Comparison of ENCODE assay signal across 9 cellular contexts in genomic region chr16:3074860-3075545, GRCh38. TPM values are rescaled to one million over a fixed set of nuclear protein-coding genes. Genes with fewer than 3 reads are reported as not detected.
DNase-seq lines count a peak whose midpoint lies in the region; ATAC-seq and TF ChIP-seq lines count a peak whose summit lies in the region.
"Had no signal": no experiment of that assay in that cellular context is flagged by ENCODE, and none has a peak within 500 bp of the region (broad histone marks: within the 10 kb centered on the region; RNA-seq: fewer than 3 reads in every experiment).

No MANE protein-coding gene starts in this region.

- H3K27me3 Mint-ChIP-seq in CD4-positive, alpha-beta T cell, result no peaks in the 10 kb centered on the region
- H3K27me3 Mint-ChIP-seq in activated naive CD4-positive, alpha-beta T cell treated with anti-CD3 and anti-CD28 coated beads, Interleukin-2, amount 50 U/mL, for 24 hours, result no peaks in the 10 kb centered on the region

- no peaks in the 10 kb centered on the region for H3K9me3 Mint-ChIP-seq in CD4-positive, alpha-beta T cell
- no peaks in the 10 kb centered on the region for H3K9me3 Mint-ChIP-seq in activated naive CD4-positive, alpha-beta T cell treated with anti-CD3 and anti-CD28 coated beads, Interleukin-2, amount 50 U/mL, for 24 hours

- peaks cover 93% of the 10 kb centered on the region for H3K4me1 Mint-ChIP-seq in CD4-positive, alpha-beta T cell (ENCODE audit: low read depth)
- peaks cover 84% of the 10 kb centered on the region for H3K4me1 Mint-ChIP-seq in activated naive CD4-positive, alpha-beta T cell treated with anti-CD3 and anti-CD28 coated beads, Interleukin-2, amount 50 U/mL, for 24 hours

- peak; percentile 89 for ATAC-seq in CD4-positive, alpha-beta T cell (ENCODE audit: poor library complexity)
- ATAC-seq in GM21526 (IDR thresholded peaks at IDR 0.05; ENCODE audit: low FRiP score, unreplicated experiment), result peak; percentile 68

- H3K4me2 ChIP-seq in hepatocyte, result no peak overlapping the region

- peak; percentile 58 to 87 (median 78) for DNase-seq in CD4-positive, alpha-beta T cell
- peak in 2 of 3 donors; percentile 94 for DNase-seq in Peyer's patch
- DNase-seq in stimulated activated CD4-positive, alpha-beta T cell treated with anti-CD3 and anti-CD28 coated beads, Interleukin-4, amount 100 ng/mL, for 48 hours (ENCODE audit: low read depth in 2 of 2), result peak; percentile 68 to 71
- no peak for DNase-seq in nucleus accumbens (lab: John Stamatoyannopoulos, UW)
- no peak for DNase-seq in cerebellar cortex (ENCODE audit: low spot score)
- DNase-seq in hepatocyte (ENCODE audit: low spot score), result no peak

- H3K36me3 ChIP-seq in Peyer's patch (no peaks in the 10 kb centered on the region), hepatocyte (replicated peaks; ENCODE audit: insufficient read depth, low read depth) (no peaks in the 10 kb centered on the region)

- CTCF ChIA-PET in CD4-positive, alpha-beta T cell (lab: Charles Lee), result interaction anchor here (0.9 to 4.7 kb wide), 3 partner anchors 16 to 54 kb away, joined by 3 to 24 read pairs (median 4); no protein-coding TSS in a partner anchor

- intact Hi-C loops in CD4-positive, alpha-beta T cell (cut with DNase I, micrococcal nuclease), result no loop called here

- H3K36me3 Mint-ChIP-seq in CD4-positive, alpha-beta T cell (ENCODE audit: low read depth), result peaks cover 4% of the 10 kb centered on the region
- H3K36me3 Mint-ChIP-seq in activated naive CD4-positive, alpha-beta T cell treated with anti-CD3 and anti-CD28 coated beads, Interleukin-2, amount 50 U/mL, for 24 hours, result peaks cover 6% of the 10 kb centered on the region

- peak in 1 of 2 donors; percentile 13 for TF ChIP-seq POLR2A in Peyer's patch (IDR thresholded peaks at IDR 0.05)

- TF ChIP-seq CTCF in CD4-positive, alpha-beta T cell (IDR thresholded peaks at IDR 0.05), result no peak
- no peak for TF ChIP-seq CTCF in Peyer's patch (IDR thresholded peaks at IDR 0.05)
- TF ChIP-seq CTCF in hepatocyte (IDR thresholded peaks at IDR 0.05; ENCODE audit: poor library complexity), result no peak

- H3K27me3 ChIP-seq in CD4-positive, alpha-beta T cell (ENCODE audit: control insufficient read depth, insufficient read depth, low read length), result no peaks in the 10 kb centered on the region
- H3K27me3 ChIP-seq in Peyer's patch (no peaks in the 10 kb centered on the region), hepatocyte (no peaks in the 10 kb centered on the region)

- no peak overlapping the region for H2AFZ ChIP-seq in hepatocyte

- peak overlapping the region; percentile 86 for H3K27ac ChIP-seq in CD4-positive, alpha-beta T cell (ENCODE audit: low read depth, low read length)
- H3K27ac ChIP-seq in Peyer's patch (peak overlapping the region; percentile 70 to 81 (median 78)), hepatocyte (no peak overlapping the region)

- H3K4me1 ChIP-seq in Peyer's patch (peaks cover 0 to 42% (median 19%) of the 10 kb centered on the region in 4 donors), hepatocyte (ENCODE audit: insufficient read depth) (no peaks in the 10 kb centered on the region)

- no peaks in the 10 kb centered on the region for H4K20me1 ChIP-seq in hepatocyte (ENCODE audit: insufficient read depth, poor library complexity, severe bottlenecking)

- POLR2A ChIA-PET in CD4-positive, alpha-beta T cell (lab: Charles Lee), result interaction anchor here (0.7 to 5.9 kb wide), 23 partner anchors 9 to 363 kb away, joined by 3 to 137 read pairs (median 8); partner anchors contain the start of genes FLYWCH2, IL32, ZNF213 and ZNF263

- peak overlapping the region; percentile 77 for H3K4me3 Mint-ChIP-seq in CD4-positive, alpha-beta T cell
- peak overlapping the region; percentile 79 for H3K4me3 Mint-ChIP-seq in activated naive CD4-positive, alpha-beta T cell treated with anti-CD3 and anti-CD28 coated beads, Interleukin-2, amount 50 U/mL, for 24 hours

- H3K27ac Mint-ChIP-seq in CD4-positive, alpha-beta T cell, result peak overlapping the region; percentile 95
- H3K27ac Mint-ChIP-seq in activated naive CD4-positive, alpha-beta T cell treated with anti-CD3 and anti-CD28 coated beads, Interleukin-2, amount 50 U/mL, for 24 hours, result peak overlapping the region; percentile 95

- H3K79me2 ChIP-seq in hepatocyte, result no peaks in the 10 kb centered on the region

- H3K9me2 ChIP-seq in hepatocyte (replicated peaks; ENCODE audit: insufficient read depth), result no peaks in the 10 kb centered on the region

- peak overlapping the region in 1 of 4 donors; percentile 15 for H3K4me3 ChIP-seq in Peyer's patch
- no peak overlapping the region for H3K4me3 ChIP-seq in hepatocyte

- 73% methylated on average over 8 of the region's 10 CpGs for WGBS in hepatocyte (ENCODE audit: low lambda C conversion rate, missing lambda C conversion rate)

- no peaks in the 10 kb centered on the region for H3K9me3 ChIP-seq in CD4-positive, alpha-beta T cell (ENCODE audit: control insufficient read depth, low read length)
- H3K9me3 ChIP-seq in Peyer's patch (peaks cover 0 to 4% (median 0%) of the 10 kb centered on the region in 4 donors), hepatocyte (ENCODE audit: low read depth) (no peaks in the 10 kb centered on the region)

RNA-seq across cellular contexts. Expression of gene IL32, which starts 9.6 kb away (rescaled TPM):
- total RNA-seq in CD4-positive, alpha-beta T cell, result 100 to 1,000 TPM; 378 to 383 TPM
- total RNA-seq in Peyer's patch, result 100 to 1,000 TPM in 3 of 4 donors, 10 to 100 TPM in 1; 93.3 to 676 (median 590) TPM
- 82.0 and 110 TPM in 2 replicates for total RNA-seq in hepatocyte
- 124 and 131 TPM in 2 replicates for polyA plus RNA-seq in hepatocyte

RNA-seq across cellular contexts. Expression of gene ZSCAN10, which starts 24.1 kb away (rescaled TPM):
- total RNA-seq in CD4-positive, alpha-beta T cell, result under 1 TPM; 0.36 to 0.56 TPM
- total RNA-seq in Peyer's patch (not detected), hepatocyte (not detected in 2 replicates)
- polyA plus RNA-seq in hepatocyte, result not detected in 2 replicates
- total RNA-seq: Daoy had no signal

RNA-seq across cellular contexts. Expression of gene MMP25, which starts 28.6 kb away (rescaled TPM):
- under 1 TPM; 0.42 to 0.80 TPM for total RNA-seq in CD4-positive, alpha-beta T cell
- 1 to 10 TPM in 3 of 4 donors, not detected in 1; 1.4 to 3.3 (median 2.4) TPM for total RNA-seq in Peyer's patch
- 0.60 TPM in 1 of 2 replicates, not detected in the other for total RNA-seq in hepatocyte
- polyA plus RNA-seq in hepatocyte, result 6.3 and 8.7 TPM in 2 replicates

RNA-seq across cellular contexts. Expression of gene ZNF205, which starts 37.4 kb away (rescaled TPM):
- total RNA-seq in CD4-positive, alpha-beta T cell, result not detected
- total RNA-seq in Peyer's patch (10 to 100 TPM in 3 of 4 donors, 1 to 10 TPM in 1; 5.0 to 24.6 (median 16.2) TPM), hepatocyte (10.0 and 12.3 TPM in 2 replicates)
- polyA plus RNA-seq in hepatocyte, result 12.6 and 13.2 TPM in 2 replicates

RNA-seq across cellular contexts. Expression of gene BICDL2, which starts 38.3 kb away (rescaled TPM):
- total RNA-seq in CD4-positive, alpha-beta T cell, result not detected
- total RNA-seq in Peyer's patch, result 100 to 1,000 TPM in 2 of 4 donors, 10 to 100 TPM in 2; 44.6 to 126 (median 93.8) TPM
- total RNA-seq in hepatocyte, result 10.0 and 12.3 TPM in 2 replicates
- polyA plus RNA-seq in hepatocyte, result 11.8 and 12.8 TPM in 2 replicates
- total RNA-seq: Daoy had no signal

Comparison
In these comparisons a context has a peak if more than half of its experiments do, and no peak if none do; other contexts are left out.
1. DNase-seq: peak in CD4-positive, alpha-beta T cell (10 of 10), Peyer's patch (2 of 3) and stimulated activated CD4-positive, alpha-beta T cell treated with anti-CD3 and anti-CD28 coated beads, Interleukin-4, amount 100 ng/mL, for 48 hours (2 of 2); none in nucleus accumbens (0 of 56), cerebellar cortex (single experiment) and hepatocyte (single experiment).